8 cellular contexts compared by ENCODE assay signal in the genomic region with DNA sequence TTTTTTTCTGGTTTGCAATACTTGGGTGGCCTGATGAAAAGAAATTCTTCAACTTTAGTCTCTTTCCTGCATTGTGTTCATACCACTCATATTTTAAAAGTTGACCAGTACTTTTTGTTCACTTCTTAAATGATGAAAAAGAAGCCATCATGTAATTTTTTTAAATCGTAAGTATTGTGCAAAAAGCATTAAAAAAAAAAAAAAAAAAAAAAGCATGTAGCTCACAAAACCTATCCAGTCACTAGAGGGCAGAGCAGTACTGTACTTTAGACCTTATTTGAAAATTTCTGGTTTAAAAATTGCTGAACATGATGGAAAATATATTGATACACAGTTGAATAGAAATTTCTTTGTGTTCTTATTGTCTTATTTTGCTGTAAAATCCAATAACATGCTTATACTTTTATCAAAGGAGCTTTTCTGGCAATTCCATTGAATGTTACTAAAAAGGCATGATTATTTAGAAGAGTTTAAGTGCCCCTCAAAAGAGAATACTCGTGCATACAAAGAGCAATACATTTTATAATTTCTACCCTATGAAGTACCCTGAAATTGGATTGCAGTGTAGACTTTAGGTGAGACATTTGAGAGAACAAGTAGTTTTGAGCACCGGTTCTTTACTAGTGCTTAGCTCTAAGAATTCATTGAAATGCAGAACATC.
DNase-seq lines count a peak whose midpoint lies in the region; ATAC-seq and TF ChIP-seq lines count a peak whose summit lies in the region.

No MANE protein-coding gene starts in this region.

- no peak for ATAC-seq in GM19455 (IDR thresholded peaks at IDR 0.05; ENCODE audit: unreplicated experiment)

- no peak overlapping the region for H3K4me3 ChIP-seq in cardiac fibroblast (replicated peaks in 1 of 2; ENCODE audit: low read depth in 2 of 2, low read length in 2 of 2)

- no peak overlapping the region for H3K27ac Mint-ChIP-seq in neural crest cell (ENCODE audit: unreplicated experiment)

- no peak overlapping the region for H3K4me3 Mint-ChIP-seq in neural crest cell

- no peaks in the 10 kb centered on the region for H3K27me3 Mint-ChIP-seq in neural crest cell (ENCODE audit: low read depth)

- H3K36me3 Mint-ChIP-seq in neural crest cell (ENCODE audit: low read depth) = no peaks in the 10 kb centered on the region

- H3K9me3 Mint-ChIP-seq in neural crest cell = no peaks in the 10 kb centered on the region

- peak; percentile 57 for TF ChIP-seq CTCF in cardiac fibroblast (IDR thresholded peaks at IDR 0.05; ENCODE audit: low read depth, low read length)
- TF ChIP-seq CTCF in neural crest cell (conservative IDR thresholded peaks at IDR 0.05) = peak; percentile 78

- peak; percentile 27 for DNase-seq in NCI-H2107 treated with DMSO at 0.1 percent for 48 hours (lab: John Stamatoyannopoulos, UW; ENCODE audit: unreplicated experiment)
- no peak for DNase-seq in NCI-H2107 (lab: John Stamatoyannopoulos, UW)
- peak; percentile 26 for DNase-seq in NCI-H2227 (lab: John Stamatoyannopoulos, UW; ENCODE audit: unreplicated experiment)
- peak; percentile 78 to 83 for DNase-seq in cardiac fibroblast (ENCODE audit: low read depth in 2 of 2)
- no peak for DNase-seq in neural crest cell (ENCODE audit: low read depth, low spot score)
- DNase-seq in AG08396 (ENCODE audit: low spot score) = no peak
- DNase-seq in activated gamma-delta T cell (lab: John Stamatoyannopoulos, UW) = no peak

- H3K4me1 Mint-ChIP-seq in neural crest cell = peaks cover 30% of the 10 kb centered on the region

Comparison
In these comparisons a context has a peak if more than half of its experiments do, and no peak if none do; other contexts are left out.
1. DNase-seq: peak in NCI-H2107 treated with DMSO at 0.1 percent for 48 hours (single experiment), NCI-H2227 (single experiment) and cardiac fibroblast (2 of 2); none in NCI-H2107 (single experiment), neural crest cell (single experiment), AG08396 (single experiment) and activated gamma-delta T cell (single experiment).